ENCODE assay signal across 14 cellular contexts in the genomic region with DNA sequence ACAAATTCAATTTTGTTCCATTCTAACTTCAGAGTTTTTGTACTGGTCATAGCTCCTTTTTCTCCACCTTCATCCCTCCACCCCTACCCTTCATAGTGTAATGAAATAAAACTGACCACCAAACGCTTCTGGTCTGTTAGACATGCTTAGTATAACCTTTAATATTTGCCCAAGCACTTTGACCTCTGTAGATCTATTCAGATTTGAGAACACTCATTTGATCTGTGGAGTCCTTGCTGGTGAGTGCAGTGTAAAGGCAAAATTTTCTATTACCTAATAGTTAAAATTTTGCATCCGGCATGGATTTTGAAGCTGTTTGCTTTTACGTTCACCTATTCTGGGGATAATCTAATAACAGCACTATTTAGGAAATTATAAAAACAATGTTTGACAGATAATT. TPM values are rescaled to one million over a fixed set of nuclear protein-coding genes. Genes with fewer than 3 reads are reported as not detected.
A peak's percentile ranks its signal among the peaks of the same experiment; 100 is the strongest.
DNase-seq lines count a peak whose midpoint lies in the region; ATAC-seq and TF ChIP-seq lines count a peak whose summit lies in the region.
"Had no signal": no experiment of that assay in that cellular context is flagged by ENCODE, and none has a peak within 500 bp of the region (broad histone marks: within the 10 kb centered on the region; RNA-seq: fewer than 3 reads in every experiment).

No MANE protein-coding gene starts in this region.

- H3K9me3 Mint-ChIP-seq in activated T-cell treated with anti-CD3 and anti-CD28 coated beads, Interleukin-2, amount 50 U/mL, for 24 hours = no peaks in the 10 kb centered on the region
- no peaks in the 10 kb centered on the region for H3K9me3 Mint-ChIP-seq in activated T-cell treated with anti-CD3 and anti-CD28 coated beads, Interleukin-2, amount 50 U/mL, for 4 hours
- no peaks in the 10 kb centered on the region for H3K9me3 Mint-ChIP-seq in nephron
- no peaks in the 10 kb centered on the region for H3K9me3 Mint-ChIP-seq in type B pancreatic cell
- H3K9me3 Mint-ChIP-seq: CD8-positive, alpha-beta memory T cell had no signal

- TF ChIP-seq EP300 in sigmoid colon (IDR thresholded peaks at IDR 0.05) = no peak

- ATAC-seq in activated T-cell treated with anti-CD3 and anti-CD28 coated beads, Interleukin-2, amount 50 U/mL, for 4 hours = no peak

- TF ChIP-seq CTCF in nephron (IDR thresholded peaks at IDR 0.05; ENCODE audit: unreplicated experiment in 3 of 3) (no peak), sigmoid colon (IDR thresholded peaks at IDR 0.05) (no peak), vagina (IDR thresholded peaks at IDR 0.05) (no peak), type B pancreatic cell (conservative IDR thresholded peaks at IDR 0.05) (no peak)

- 86 to 89% methylated on average over 3 of the region's 3 CpGs for WGBS in sigmoid colon, 2 donors

- peaks cover 51% of the 10 kb centered on the region for H3K36me3 Mint-ChIP-seq in activated T-cell treated with anti-CD3 and anti-CD28 coated beads, Interleukin-2, amount 50 U/mL, for 24 hours (ENCODE audit: low read depth)
- peaks cover 10% of the 10 kb centered on the region for H3K36me3 Mint-ChIP-seq in activated T-cell treated with anti-CD3 and anti-CD28 coated beads, Interleukin-2, amount 50 U/mL, for 4 hours (ENCODE audit: insufficient read depth)
- H3K36me3 Mint-ChIP-seq in nephron (ENCODE audit: low read depth) = no peaks in the 10 kb centered on the region
- H3K36me3 Mint-ChIP-seq in type B pancreatic cell = no peaks in the 10 kb centered on the region

- intact Hi-C loops in sigmoid colon (cut with DNase I) = loop anchor here (5.0 kb wide), 1 partner anchor 40 kb away; the partner anchor contains the start of gene TMEM200B
- intact Hi-C loops in vagina (cut with DNase I) = no loop called here

- no peaks in the 10 kb centered on the region for H3K9me3 ChIP-seq in sigmoid colon
- no peaks in the 10 kb centered on the region for H3K9me3 ChIP-seq in vagina
- H3K9me3 ChIP-seq: BLaER1, Caco-2, HAP-1 had no signal

- peak overlapping the region; percentile 26 for H3K27ac Mint-ChIP-seq in activated T-cell treated with anti-CD3 and anti-CD28 coated beads, Interleukin-2, amount 50 U/mL, for 24 hours
- H3K27ac Mint-ChIP-seq in nephron (peak overlapping the region; percentile 8 to 70 (median 67)), type B pancreatic cell (no peak overlapping the region)

- TF ChIP-seq POLR2A in sigmoid colon (IDR thresholded peaks at IDR 0.05) (no peak), vagina (IDR thresholded peaks at IDR 0.05) (no peak)

- H3K4me1 Mint-ChIP-seq in activated T-cell treated with anti-CD3 and anti-CD28 coated beads, Interleukin-2, amount 50 U/mL, for 24 hours (ENCODE audit: low read depth) = peaks cover 22% of the 10 kb centered on the region
- H3K4me1 Mint-ChIP-seq in activated T-cell treated with anti-CD3 and anti-CD28 coated beads, Interleukin-2, amount 50 U/mL, for 4 hours (ENCODE audit: low read depth) = peaks cover 8% of the 10 kb centered on the region
- H3K4me1 Mint-ChIP-seq in nephron = peaks cover 5% of the 10 kb centered on the region
- H3K4me1 Mint-ChIP-seq in type B pancreatic cell (ENCODE audit: unreplicated experiment) = no peaks in the 10 kb centered on the region

- H3K27me3 ChIP-seq in sigmoid colon = no peaks in the 10 kb centered on the region
- no peaks in the 10 kb centered on the region for H3K27me3 ChIP-seq in vagina
- H3K27me3 ChIP-seq: BLaER1 had no signal

- H3K4me3 ChIP-seq in sigmoid colon = peak overlapping the region; percentile 5 to 31 (median 23)
- H3K4me3 ChIP-seq in vagina = peak overlapping the region; percentile 9 to 23
- H3K4me3 ChIP-seq: BLaER1, HAP-1 had no signal

- H3K27me3 Mint-ChIP-seq in activated T-cell treated with anti-CD3 and anti-CD28 coated beads, Interleukin-2, amount 50 U/mL, for 24 hours = no peaks in the 10 kb centered on the region
- no peaks in the 10 kb centered on the region for H3K27me3 Mint-ChIP-seq in activated T-cell treated with anti-CD3 and anti-CD28 coated beads, Interleukin-2, amount 50 U/mL, for 4 hours (ENCODE audit: low read depth)
- no peaks in the 10 kb centered on the region for H3K27me3 Mint-ChIP-seq in nephron (ENCODE audit: low read depth)
- no peaks in the 10 kb centered on the region for H3K27me3 Mint-ChIP-seq in type B pancreatic cell
- H3K27me3 Mint-ChIP-seq: CD8-positive, alpha-beta memory T cell had no signal

- DNase-seq in activated T-cell treated with anti-CD3 and anti-CD28 coated beads, Interleukin-2, amount 50 U/mL, for 24 hours = no peak
- DNase-seq in activated T-cell treated with anti-CD3 and anti-CD28 coated beads, Interleukin-2, amount 50 U/mL, for 4 hours = no peak
- DNase-seq in sigmoid colon (no peak), vagina (ENCODE audit: extremely low spot score in 2 of 2) (no peak), NCI-H1694 treated with DMSO at 0.1 percent for 48 hours (lab: John Stamatoyannopoulos, UW) (no peak), type B pancreatic cell (ENCODE audit: extremely low spot score, unreplicated experiment) (no peak)
- no peak for DNase-seq in stimulated activated naive CD4-positive, alpha-beta T cell treated with Interleukin-2 at 50 U/mL for 16 hours (lab: John Stamatoyannopoulos, UW)
- DNase-seq: 8988T; AML-193; Caco-2; CD8-positive, alpha-beta memory T cell had no signal

- H3K4me3 Mint-ChIP-seq in activated T-cell treated with anti-CD3 and anti-CD28 coated beads, Interleukin-2, amount 50 U/mL, for 24 hours = no peak overlapping the region
- H3K4me3 Mint-ChIP-seq in activated T-cell treated with anti-CD3 and anti-CD28 coated beads, Interleukin-2, amount 50 U/mL, for 4 hours = no peak overlapping the region
- H3K4me3 Mint-ChIP-seq in nephron = no peak overlapping the region
- no peak overlapping the region for H3K4me3 Mint-ChIP-seq in type B pancreatic cell
- H3K4me3 Mint-ChIP-seq: CD8-positive, alpha-beta memory T cell had no signal

- H3K36me3 ChIP-seq in sigmoid colon (no peaks in the 10 kb centered on the region), vagina (no peaks in the 10 kb centered on the region)
- H3K36me3 ChIP-seq: HAP-1 had no signal

- H3K4me1 ChIP-seq in sigmoid colon = peaks cover 0 to 45% (median 19%) of the 10 kb centered on the region in 4 donors
- no peaks in the 10 kb centered on the region for H3K4me1 ChIP-seq in vagina
- H3K4me1 ChIP-seq: BLaER1, Caco-2 had no signal

- peak overlapping the region in 3 of 4 donors; percentile 67 to 80 (median 79) for H3K27ac ChIP-seq in sigmoid colon
- H3K27ac ChIP-seq in vagina = no peak overlapping the region
- H3K27ac ChIP-seq: BLaER1 had no signal

RNA-seq across cellular contexts. Expression of gene TMEM200B, which starts 41.2 kb away (rescaled TPM):
- total RNA-seq in activated T-cell treated with anti-CD3 and anti-CD28 coated beads, Interleukin-2, amount 50 U/mL, for 4 hours = 1 to 10 TPM in 2 of 3 donors, under 1 TPM in 1; 0.61 to 1.7 (median 1.0) TPM
- 10 to 100 TPM; 24.6 to 32.6 (median 31.3) TPM for total RNA-seq in sigmoid colon
- 1 to 10 TPM in 2 of 3 donors, under 1 TPM in 1; 0.23 to 5.5 (median 1.8) TPM for polyA plus RNA-seq in sigmoid colon
- 25.8 TPM for total RNA-seq in vagina
- 4.5 and 8.3 TPM in 2 replicates for total RNA-seq in type B pancreatic cell (ENCODE audit: low replicate concordance)
